ENCODE assay signal across 1 cellular context in the genomic region with DNA sequence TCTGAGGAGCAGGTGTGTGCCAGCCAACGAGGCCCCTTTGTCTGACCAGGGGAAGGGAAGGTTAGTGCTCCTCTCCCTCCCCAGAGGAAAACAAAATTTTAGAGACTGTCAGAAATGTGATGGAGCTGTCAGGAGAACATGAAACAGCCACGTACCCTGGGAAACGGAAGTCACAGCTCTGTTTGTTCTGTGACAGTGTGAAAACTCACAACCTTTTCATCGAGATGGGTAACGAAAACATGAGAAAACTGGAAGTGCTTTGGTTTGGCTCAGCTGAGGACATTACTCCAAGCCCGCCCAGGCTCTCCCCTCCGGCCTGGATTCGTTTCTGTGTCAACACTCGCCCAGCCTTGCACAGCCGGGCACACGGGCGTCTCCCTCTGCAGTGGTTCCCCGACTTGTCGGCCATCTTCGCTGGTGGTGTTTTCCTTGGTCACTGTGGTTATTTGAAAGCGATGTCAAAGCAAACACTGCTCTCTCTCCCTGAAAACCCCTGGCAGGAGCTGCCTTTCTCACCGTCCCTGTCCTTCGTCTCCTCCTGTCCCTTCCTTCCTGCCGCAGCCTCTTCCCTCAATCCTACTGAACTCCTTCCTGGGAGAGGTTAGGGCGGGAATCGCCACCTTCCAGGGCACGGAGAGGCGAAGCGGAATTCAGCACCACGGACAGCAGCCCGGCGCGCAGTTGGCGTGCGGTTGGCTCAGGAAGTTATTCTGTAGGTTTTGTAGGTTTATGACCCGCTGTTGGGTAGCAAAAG.
TF ChIP-seq lines count a peak whose summit lies in the region.

No MANE protein-coding gene starts in this region.

TF ChIP-seq in HepG2, 621 proteins besides CTCF, POLR2A, EP300 and RAD21 (continued from another document and continues in another):
- TF ChIP-seq ZNF3 (CRISPR knock-in tag; IDR thresholded peaks at IDR 0.05) (no peak), ZNF337 (CRISPR knock-in tag; IDR thresholded peaks at IDR 0.05; ENCODE audit: borderline replicate concordance, low read depth) (no peak), KLF16 (CRISPR knock-in tag; IDR thresholded peaks at IDR 0.05) (peak in 1 of 2 experiments; percentile 95; a peak in 2 of 4 replicates), ZNF790 (CRISPR knock-in tag; IDR thresholded peaks at IDR 0.05; ENCODE audit: borderline replicate concordance) (peak; percentile 68; the same call in 1 of the 2 replicates), ZC3H13 (CRISPR knock-in tag; IDR thresholded peaks at IDR 0.05) (peak; percentile 70; the same call in 1 of the 2 replicates), ZNF30 (CRISPR knock-in tag; IDR thresholded peaks at IDR 0.05) (no peak), PHF20 (CRISPR knock-in tag; IDR thresholded peaks at IDR 0.05) (no peak), ETV6 (CRISPR knock-in tag; conservative IDR thresholded peaks at IDR 0.05) (peak; percentile 92), PHF5A (CRISPR knock-in tag; IDR thresholded peaks at IDR 0.05; ENCODE audit: low read depth, unreplicated experiment) (peak; percentile 65), NCOA1 (CRISPR knock-in tag; IDR thresholded peaks at IDR 0.05) (no peak), RXRB (CRISPR knock-in tag; IDR thresholded peaks at IDR 0.05; ENCODE audit: borderline replicate concordance) (peak; percentile 77), POLR2AphosphoS2 (IDR thresholded peaks at IDR 0.05; ENCODE audit: low read depth, low read length) (no peak), EHMT2 (IDR thresholded peaks at IDR 0.05; ENCODE audit: borderline replicate concordance, low read depth, low read length) (peak; percentile 98), ZFAT (CRISPR knock-in tag; conservative IDR thresholded peaks at IDR 0.05) (0 out of 2 replicates have a peak, but pooled peaks have one; percentile 38), RBFOX2 (IDR thresholded peaks at IDR 0.05; ENCODE audit: low read depth, low read length) (no peak), MBNL3 (CRISPR knock-in tag; conservative IDR thresholded peaks at IDR 0.05) (no peak), TBX2 (CRISPR knock-in tag; IDR thresholded peaks at IDR 0.05; ENCODE audit: borderline replicate concordance) (peak; percentile 54), ZNF292 (CRISPR knock-in tag; IDR thresholded peaks at IDR 0.05; ENCODE audit: borderline replicate concordance, low read depth) (no peak), SYNCRIP (IDR thresholded peaks at IDR 0.05; ENCODE audit: insufficient read depth, low read depth, low read length) (no peak), ZNF720 (CRISPR knock-in tag; IDR thresholded peaks at IDR 0.05) (peak; percentile 89; the same call in 1 of the 2 replicates), SPEN (CRISPR knock-in tag; IDR thresholded peaks at IDR 0.05; ENCODE audit: low read depth) (peak; percentile 69; the same call in 1 of the 2 replicates), BORCS8-MEF2B (CRISPR knock-in tag; IDR thresholded peaks at IDR 0.05) (peak; percentile 97), ZNF558 (CRISPR knock-in tag; IDR thresholded peaks at IDR 0.05; ENCODE audit: borderline replicate concordance) (peak; percentile 81; the same call in 1 of the 2 replicates), ZBTB7A (CRISPR knock-in tag; IDR thresholded peaks at IDR 0.05) (peak; percentile 62), DPF2 (CRISPR knock-in tag; IDR thresholded peaks at IDR 0.05; ENCODE audit: borderline replicate concordance, low read depth) (no peak), FOXP1 (IDR thresholded peaks at IDR 0.05) (no peak), FOXP1 (CRISPR knock-in tag; IDR thresholded peaks at IDR 0.05) (peak; percentile 35; the same call in 1 of the 2 replicates), KDM6A (CRISPR knock-in tag; IDR thresholded peaks at IDR 0.05; ENCODE audit: low read depth) (no peak), ZNF432 (CRISPR knock-in tag; IDR thresholded peaks at IDR 0.05; ENCODE audit: borderline replicate concordance) (no peak), MTF1 (CRISPR knock-in tag; IDR thresholded peaks at IDR 0.05) (peak; percentile 89), JUND (CRISPR knock-in tag; IDR thresholded peaks at IDR 0.05) (no peak), EZH2 (conservative IDR thresholded peaks at IDR 0.05; ENCODE audit: low read depth, low read length) (no peak), HNF4A (CRISPR knock-in tag; IDR thresholded peaks at IDR 0.05) (no peak), NCOR1 (IDR thresholded peaks at IDR 0.05; ENCODE audit: borderline replicate concordance, low read length) (no peak), ZNF879 (CRISPR knock-in tag; IDR thresholded peaks at IDR 0.05) (peak; percentile 83; the same call in 1 of the 2 replicates), ZNF780A (CRISPR knock-in tag; IDR thresholded peaks at IDR 0.05) (peak; percentile 71; the same call in 1 of the 2 replicates), KLF9 (CRISPR knock-in tag; IDR thresholded peaks at IDR 0.05; ENCODE audit: low read depth) (0 out of 2 replicates have a peak, but pooled peaks have one; percentile 50), SMC3 (IDR thresholded peaks at IDR 0.05; ENCODE audit: low read length) (no peak), ZNF326 (CRISPR knock-in tag; IDR thresholded peaks at IDR 0.05; ENCODE audit: borderline replicate concordance) (no peak), MED8 (CRISPR knock-in tag; IDR thresholded peaks at IDR 0.05; ENCODE audit: insufficient replicate concordance) (no peak), ZNF816 (CRISPR knock-in tag; IDR thresholded peaks at IDR 0.05; ENCODE audit: borderline replicate concordance) (peak; percentile 76), KDM2A (CRISPR knock-in tag; IDR thresholded peaks at IDR 0.05; ENCODE audit: borderline replicate concordance, low read depth) (peak; percentile 89)
- TF ChIP-seq, protein P1, sequence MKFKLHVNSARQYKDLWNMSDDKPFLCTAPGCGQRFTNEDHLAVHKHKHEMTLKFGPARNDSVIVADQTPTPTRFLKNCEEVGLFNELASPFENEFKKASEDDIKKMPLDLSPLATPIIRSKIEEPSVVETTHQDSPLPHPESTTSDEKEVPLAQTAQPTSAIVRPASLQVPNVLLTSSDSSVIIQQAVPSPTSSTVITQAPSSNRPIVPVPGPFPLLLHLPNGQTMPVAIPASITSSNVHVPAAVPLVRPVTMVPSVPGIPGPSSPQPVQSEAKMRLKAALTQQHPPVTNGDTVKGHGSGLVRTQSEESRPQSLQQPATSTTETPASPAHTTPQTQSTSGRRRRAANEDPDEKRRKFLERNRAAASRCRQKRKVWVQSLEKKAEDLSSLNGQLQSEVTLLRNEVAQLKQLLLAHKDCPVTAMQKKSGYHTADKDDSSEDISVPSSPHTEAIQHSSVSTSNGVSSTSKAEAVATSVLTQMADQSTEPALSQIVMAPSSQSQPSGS (CRISPR knock-in tag; IDR thresholded peaks at IDR 0.05): peak; percentile 75; the same call in 1 of the 2 replicates
- TF ChIP-seq, protein P2, sequence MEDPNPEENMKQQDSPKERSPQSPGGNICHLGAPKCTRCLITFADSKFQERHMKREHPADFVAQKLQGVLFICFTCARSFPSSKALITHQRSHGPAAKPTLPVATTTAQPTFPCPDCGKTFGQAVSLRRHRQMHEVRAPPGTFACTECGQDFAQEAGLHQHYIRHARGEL (CRISPR knock-in tag; IDR thresholded peaks at IDR 0.05): no peak
- TF ChIP-seq, protein P3, sequence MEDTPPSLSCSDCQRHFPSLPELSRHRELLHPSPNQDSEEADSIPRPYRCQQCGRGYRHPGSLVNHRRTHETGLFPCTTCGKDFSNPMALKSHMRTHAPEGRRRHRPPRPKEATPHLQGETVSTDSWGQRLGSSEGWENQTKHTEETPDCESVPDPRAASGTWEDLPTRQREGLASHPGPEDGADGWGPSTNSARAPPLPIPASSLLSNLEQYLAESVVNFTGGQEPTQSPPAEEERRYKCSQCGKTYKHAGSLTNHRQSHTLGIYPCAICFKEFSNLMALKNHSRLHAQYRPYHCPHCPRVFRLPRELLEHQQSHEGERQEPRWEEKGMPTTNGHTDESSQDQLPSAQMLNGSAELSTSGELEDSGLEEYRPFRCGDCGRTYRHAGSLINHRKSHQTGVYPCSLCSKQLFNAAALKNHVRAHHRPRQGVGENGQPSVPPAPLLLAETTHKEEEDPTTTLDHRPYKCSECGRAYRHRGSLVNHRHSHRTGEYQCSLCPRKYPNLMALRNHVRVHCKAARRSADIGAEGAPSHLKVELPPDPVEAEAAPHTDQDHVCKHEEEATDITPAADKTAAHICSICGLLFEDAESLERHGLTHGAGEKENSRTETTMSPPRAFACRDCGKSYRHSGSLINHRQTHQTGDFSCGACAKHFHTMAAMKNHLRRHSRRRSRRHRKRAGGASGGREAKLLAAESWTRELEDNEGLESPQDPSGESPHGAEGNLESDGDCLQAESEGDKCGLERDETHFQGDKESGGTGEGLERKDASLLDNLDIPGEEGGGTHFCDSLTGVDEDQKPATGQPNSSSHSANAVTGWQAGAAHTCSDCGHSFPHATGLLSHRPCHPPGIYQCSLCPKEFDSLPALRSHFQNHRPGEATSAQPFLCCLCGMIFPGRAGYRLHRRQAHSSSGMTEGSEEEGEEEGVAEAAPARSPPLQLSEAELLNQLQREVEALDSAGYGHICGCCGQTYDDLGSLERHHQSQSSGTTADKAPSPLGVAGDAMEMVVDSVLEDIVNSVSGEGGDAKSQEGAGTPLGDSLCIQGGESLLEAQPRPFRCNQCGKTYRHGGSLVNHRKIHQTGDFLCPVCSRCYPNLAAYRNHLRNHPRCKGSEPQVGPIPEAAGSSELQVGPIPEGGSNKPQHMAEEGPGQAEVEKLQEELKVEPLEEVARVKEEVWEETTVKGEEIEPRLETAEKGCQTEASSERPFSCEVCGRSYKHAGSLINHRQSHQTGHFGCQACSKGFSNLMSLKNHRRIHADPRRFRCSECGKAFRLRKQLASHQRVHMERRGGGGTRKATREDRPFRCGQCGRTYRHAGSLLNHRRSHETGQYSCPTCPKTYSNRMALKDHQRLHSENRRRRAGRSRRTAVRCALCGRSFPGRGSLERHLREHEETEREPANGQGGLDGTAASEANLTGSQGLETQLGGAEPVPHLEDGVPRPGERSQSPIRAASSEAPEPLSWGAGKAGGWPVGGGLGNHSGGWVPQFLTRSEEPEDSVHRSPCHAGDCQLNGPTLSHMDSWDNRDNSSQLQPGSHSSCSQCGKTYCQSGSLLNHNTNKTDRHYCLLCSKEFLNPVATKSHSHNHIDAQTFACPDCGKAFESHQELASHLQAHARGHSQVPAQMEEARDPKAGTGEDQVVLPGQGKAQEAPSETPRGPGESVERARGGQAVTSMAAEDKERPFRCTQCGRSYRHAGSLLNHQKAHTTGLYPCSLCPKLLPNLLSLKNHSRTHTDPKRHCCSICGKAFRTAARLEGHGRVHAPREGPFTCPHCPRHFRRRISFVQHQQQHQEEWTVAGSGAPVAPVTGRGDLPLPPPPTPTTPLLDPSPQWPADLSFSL (CRISPR knock-in tag; IDR thresholded peaks at IDR 0.05): no peak
- TF ChIP-seq, protein P4, sequence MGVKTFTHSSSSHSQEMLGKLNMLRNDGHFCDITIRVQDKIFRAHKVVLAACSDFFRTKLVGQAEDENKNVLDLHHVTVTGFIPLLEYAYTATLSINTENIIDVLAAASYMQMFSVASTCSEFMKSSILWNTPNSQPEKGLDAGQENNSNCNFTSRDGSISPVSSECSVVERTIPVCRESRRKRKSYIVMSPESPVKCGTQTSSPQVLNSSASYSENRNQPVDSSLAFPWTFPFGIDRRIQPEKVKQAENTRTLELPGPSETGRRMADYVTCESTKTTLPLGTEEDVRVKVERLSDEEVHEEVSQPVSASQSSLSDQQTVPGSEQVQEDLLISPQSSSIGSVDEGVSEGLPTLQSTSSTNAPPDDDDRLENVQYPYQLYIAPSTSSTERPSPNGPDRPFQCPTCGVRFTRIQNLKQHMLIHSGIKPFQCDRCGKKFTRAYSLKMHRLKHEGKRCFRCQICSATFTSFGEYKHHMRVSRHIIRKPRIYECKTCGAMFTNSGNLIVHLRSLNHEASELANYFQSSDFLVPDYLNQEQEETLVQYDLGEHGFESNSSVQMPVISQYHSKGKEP (CRISPR knock-in tag; IDR thresholded peaks at IDR 0.05): peak; percentile 94
- TF ChIP-seq, protein P5, sequence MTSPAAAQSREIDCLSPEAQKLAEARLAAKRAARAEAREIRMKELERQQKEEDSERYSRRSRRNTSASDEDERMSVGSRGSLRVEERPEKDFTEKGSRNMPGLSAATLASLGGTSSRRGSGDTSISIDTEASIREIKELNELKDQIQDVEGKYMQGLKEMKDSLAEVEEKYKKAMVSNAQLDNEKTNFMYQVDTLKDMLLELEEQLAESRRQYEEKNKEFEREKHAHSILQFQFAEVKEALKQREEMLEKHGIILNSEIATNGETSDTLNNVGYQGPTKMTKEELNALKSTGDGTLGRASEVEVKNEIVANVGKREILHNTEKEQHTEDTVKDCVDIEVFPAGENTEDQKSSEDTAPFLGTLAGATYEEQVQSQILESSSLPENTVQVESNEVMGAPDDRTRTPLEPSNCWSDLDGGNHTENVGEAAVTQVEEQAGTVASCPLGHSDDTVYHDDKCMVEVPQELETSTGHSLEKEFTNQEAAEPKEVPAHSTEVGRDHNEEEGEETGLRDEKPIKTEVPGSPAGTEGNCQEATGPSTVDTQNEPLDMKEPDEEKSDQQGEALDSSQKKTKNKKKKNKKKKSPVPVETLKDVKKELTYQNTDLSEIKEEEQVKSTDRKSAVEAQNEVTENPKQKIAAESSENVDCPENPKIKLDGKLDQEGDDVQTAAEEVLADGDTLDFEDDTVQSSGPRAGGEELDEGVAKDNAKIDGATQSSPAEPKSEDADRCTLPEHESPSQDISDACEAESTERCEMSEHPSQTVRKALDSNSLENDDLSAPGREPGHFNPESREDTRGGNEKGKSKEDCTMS (CRISPR knock-in tag; conservative IDR thresholded peaks at IDR 0.05): peak; percentile 78; the same call in 1 of the 2 replicates
- TF ChIP-seq, protein P6, sequence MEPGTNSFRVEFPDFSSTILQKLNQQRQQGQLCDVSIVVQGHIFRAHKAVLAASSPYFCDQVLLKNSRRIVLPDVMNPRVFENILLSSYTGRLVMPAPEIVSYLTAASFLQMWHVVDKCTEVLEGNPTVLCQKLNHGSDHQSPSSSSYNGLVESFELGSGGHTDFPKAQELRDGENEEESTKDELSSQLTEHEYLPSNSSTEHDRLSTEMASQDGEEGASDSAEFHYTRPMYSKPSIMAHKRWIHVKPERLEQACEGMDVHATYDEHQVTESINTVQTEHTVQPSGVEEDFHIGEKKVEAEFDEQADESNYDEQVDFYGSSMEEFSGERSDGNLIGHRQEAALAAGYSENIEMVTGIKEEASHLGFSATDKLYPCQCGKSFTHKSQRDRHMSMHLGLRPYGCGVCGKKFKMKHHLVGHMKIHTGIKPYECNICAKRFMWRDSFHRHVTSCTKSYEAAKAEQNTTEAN (CRISPR knock-in tag; conservative IDR thresholded peaks at IDR 0.05): peak; percentile 94
- TF ChIP-seq, protein P7, sequence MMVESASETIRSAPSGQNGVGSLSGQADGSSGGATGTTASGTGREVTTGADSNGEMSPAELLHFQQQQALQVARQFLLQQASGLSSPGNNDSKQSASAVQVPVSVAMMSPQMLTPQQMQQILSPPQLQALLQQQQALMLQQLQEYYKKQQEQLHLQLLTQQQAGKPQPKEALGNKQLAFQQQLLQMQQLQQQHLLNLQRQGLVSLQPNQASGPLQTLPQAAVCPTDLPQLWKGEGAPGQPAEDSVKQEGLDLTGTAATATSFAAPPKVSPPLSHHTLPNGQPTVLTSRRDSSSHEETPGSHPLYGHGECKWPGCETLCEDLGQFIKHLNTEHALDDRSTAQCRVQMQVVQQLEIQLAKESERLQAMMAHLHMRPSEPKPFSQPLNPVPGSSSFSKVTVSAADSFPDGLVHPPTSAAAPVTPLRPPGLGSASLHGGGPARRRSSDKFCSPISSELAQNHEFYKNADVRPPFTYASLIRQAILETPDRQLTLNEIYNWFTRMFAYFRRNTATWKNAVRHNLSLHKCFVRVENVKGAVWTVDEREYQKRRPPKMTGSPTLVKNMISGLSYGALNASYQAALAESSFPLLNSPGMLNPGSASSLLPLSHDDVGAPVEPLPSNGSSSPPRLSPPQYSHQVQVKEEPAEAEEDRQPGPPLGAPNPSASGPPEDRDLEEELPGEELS (CRISPR knock-in tag; IDR thresholded peaks at IDR 0.05): peak; percentile 56; the same call in 1 of the 2 replicates
